ENCODE assay signal across 8 cellular contexts in genomic region chr5:132227485-132228240, GRCh38. TPM values are rescaled to one million over a fixed set of nuclear protein-coding genes. Genes with fewer than 3 reads are reported as not detected.
DNase-seq lines count a peak whose midpoint lies in the region; ATAC-seq and TF ChIP-seq lines count a peak whose summit lies in the region.

P4HA2 (minus strand) TSS chr5:132227853; CDS start chr5:132218626, 9,227 bp downstream.

- TF ChIP-seq POLR2A in GM15510 (IDR thresholded peaks at IDR 0.05; ENCODE audit: borderline replicate concordance, extremely low read depth, insufficient read length), result peak; percentile 38

- H3K4me1 ChIP-seq in A673 (ENCODE audit: insufficient read depth, low read length, poor library complexity, severe bottlenecking), result peaks cover 18% of the 10 kb centered on the region

- H3K9me3 Mint-ChIP-seq in activated CD4-positive, alpha-beta memory T cell treated with anti-CD3 and anti-CD28 coated beads, Interleukin-2, amount 10 ng/mL, durations not matched to agents 7 days and 5 days, result no peaks in the 10 kb centered on the region
- H3K9me3 Mint-ChIP-seq in endothelial cell (ENCODE audit: unreplicated experiment), result no peaks in the 10 kb centered on the region
- no peaks in the 10 kb centered on the region for H3K9me3 Mint-ChIP-seq in memory B cell

- H3K4me3 Mint-ChIP-seq in activated CD4-positive, alpha-beta memory T cell treated with anti-CD3 and anti-CD28 coated beads, Interleukin-2, amount 10 ng/mL, durations not matched to agents 7 days and 5 days, result peak within 1 kb of the TSS; percentile 37
- H3K4me3 Mint-ChIP-seq in endothelial cell (ENCODE audit: unreplicated experiment), result peak within 1 kb of the TSS; percentile 80
- peak within 1 kb of the TSS; percentile 72 for H3K4me3 Mint-ChIP-seq in memory B cell

- no peaks in the 10 kb centered on the region for H3K36me3 ChIP-seq in A673 (ENCODE audit: insufficient read depth, low read length, poor library complexity, severe bottlenecking)

- no TSS peak for BruUV-seq in A673 (replicated peaks; lab: Mats Ljungman, UMichigan)

- peak; percentile 84 for ATAC-seq in HG02870 (IDR thresholded peaks at IDR 0.05; ENCODE audit: unreplicated experiment)
- peak; percentile 74 for ATAC-seq in memory B cell (ENCODE audit: low read depth)

- peaks cover 24% of the 10 kb centered on the region for H3K4me1 Mint-ChIP-seq in activated CD4-positive, alpha-beta memory T cell treated with anti-CD3 and anti-CD28 coated beads, Interleukin-2, amount 10 ng/mL, durations not matched to agents 7 days and 5 days
- H3K4me1 Mint-ChIP-seq in endothelial cell (ENCODE audit: unreplicated experiment), result peaks cover 26% of the 10 kb centered on the region
- peaks cover 29% of the 10 kb centered on the region for H3K4me1 Mint-ChIP-seq in memory B cell

- peak within 1 kb of the TSS; percentile 63 for H3K4me3 ChIP-seq in A673 (ENCODE audit: low read depth, low read length, poor library complexity, severe bottlenecking)

- no peaks in the 10 kb centered on the region for H3K27me3 ChIP-seq in A673 (replicated peaks; ENCODE audit: insufficient read depth, low read depth, low read length, poor library complexity)

- POLR2A ChIA-PET in A673 (lab: Charles Lee; ENCODE audit: low non-redundant PET), result no interaction called here
- POLR2A ChIA-PET in activated CD4-positive, alpha-beta memory T cell treated with anti-CD3 and anti-CD28 coated beads, Interleukin-2, amount 10 ng/mL, durations not matched to agents 7 days and 5 days (lab: Charles Lee), result no interaction called here

- intact Hi-C loops in A673 (cut with micrococcal nuclease; ENCODE audit: unreplicated experiment), result no loop called here

- peaks cover 31% of the 10 kb centered on the region for H3K27me3 Mint-ChIP-seq in activated CD4-positive, alpha-beta memory T cell treated with anti-CD3 and anti-CD28 coated beads, Interleukin-2, amount 10 ng/mL, durations not matched to agents 7 days and 5 days
- H3K27me3 Mint-ChIP-seq in endothelial cell (ENCODE audit: unreplicated experiment), result peaks cover 13% of the 10 kb centered on the region
- H3K27me3 Mint-ChIP-seq in memory B cell, result peaks cover 19% of the 10 kb centered on the region

- H3K9me3 ChIP-seq in A673 (ENCODE audit: low read depth, low read length, poor library complexity, severe bottlenecking), result no peaks in the 10 kb centered on the region

- H3K36me3 Mint-ChIP-seq in activated CD4-positive, alpha-beta memory T cell treated with anti-CD3 and anti-CD28 coated beads, Interleukin-2, amount 10 ng/mL, durations not matched to agents 7 days and 5 days (ENCODE audit: low read depth), result no peaks in the 10 kb centered on the region
- H3K36me3 Mint-ChIP-seq in endothelial cell (ENCODE audit: low read depth, unreplicated experiment) (peaks cover 9% of the 10 kb centered on the region), memory B cell (peaks cover 1% of the 10 kb centered on the region)

- TF ChIP-seq CTCF in A673 (conservative IDR thresholded peaks at IDR 0.05; ENCODE audit: low read depth, low read length) (0 out of 2 replicates have a peak, but pooled peaks have one; percentile 20), endothelial cell (IDR thresholded peaks at IDR 0.05; ENCODE audit: unreplicated experiment) (no peak)

- H3K27ac Mint-ChIP-seq in activated CD4-positive, alpha-beta memory T cell treated with anti-CD3 and anti-CD28 coated beads, Interleukin-2, amount 10 ng/mL, durations not matched to agents 7 days and 5 days, result no peak within 1 kb of the TSS
- H3K27ac Mint-ChIP-seq in endothelial cell (ENCODE audit: unreplicated experiment), result peak within 1 kb of the TSS; percentile 43
- H3K27ac Mint-ChIP-seq in memory B cell, result no peak within 1 kb of the TSS

- peak; percentile 56 for DNase-seq in A673 (ENCODE audit: low spot score)
- peak; percentile 15 for DNase-seq in NCI-H2171 (lab: John Stamatoyannopoulos, UW)
- DNase-seq in activated CD4-positive, alpha-beta memory T cell treated with anti-CD3 and anti-CD28 coated beads, Interleukin-2, amount 10 ng/mL, durations not matched to agents 7 days and 5 days, result peak; percentile 58
- peak; percentile 67 for DNase-seq in endothelial cell (ENCODE audit: low spot score)
- DNase-seq in memory B cell (ENCODE audit: low spot score in 2 of 2), result peak; percentile 22 to 37
- DNase-seq in stimulated activated CD8-positive, alpha-beta memory T cell treated with anti-CD3 and anti-CD28 coated beads, Interleukin-2, amount 100 ng/mL, for 48 hours (ENCODE audit: low read depth in 2 of 2), result peak; percentile 46 to 49

- CTCF ChIA-PET in A673 (lab: Charles Lee), result interaction anchor here (0.8 kb wide), 1 partner anchor 10 kb away, joined by 5 read pairs; no protein-coding TSS in a partner anchor
- CTCF ChIA-PET in activated CD4-positive, alpha-beta memory T cell treated with anti-CD3 and anti-CD28 coated beads, Interleukin-2, amount 10 ng/mL, durations not matched to agents 7 days and 5 days (lab: Charles Lee), result interaction anchor here (0.7 to 1.5 kb wide), 4 partner anchors 8 to 48 kb away, joined by 3 to 9 read pairs (median 4); no protein-coding TSS in a partner anchor

- peak within 1 kb of the TSS; percentile 23 for H3K27ac ChIP-seq in A673 (ENCODE audit: low read depth, low read length, poor library complexity, severe bottlenecking)

RNA-seq across cellular contexts. Expression of gene P4HA2, which starts in this region (rescaled TPM):
- total RNA-seq in A673 (2021) (2.8 and 3.3 TPM in 2 replicates), endothelial cell (ENCODE audit: unreplicated experiment) (9.9 TPM)
- 10 to 100 TPM in 1 of 2 experiments, 1 to 10 TPM in 1; 9.7 to 10.5 TPM for total RNA-seq in activated CD4-positive, alpha-beta memory T cell treated with anti-CD3 and anti-CD28 coated beads, Interleukin-2, amount 10 ng/mL, durations not matched to agents 7 days and 5 days

Comparison
In these comparisons a context has a peak if more than half of its experiments do, and no peak if none do; other contexts are left out.
1. Peak in every context shown above with its lines: DNase-seq, ATAC-seq, H3K4me3 ChIP-seq and H3K27ac ChIP-seq.
2. DNase-seq: peak in every context shown above with its lines; median percentile 67 in endothelial cell; 58 in activated CD4-positive, alpha-beta memory T cell treated with anti-CD3 and anti-CD28 coated beads, Interleukin-2, amount 10 ng/mL, durations not matched to agents 7 days and 5 days; 56 in A673; 48 in stimulated activated CD8-positive, alpha-beta memory T cell treated with anti-CD3 and anti-CD28 coated beads, Interleukin-2, amount 100 ng/mL, for 48 hours; 30 in memory B cell; 15 in NCI-H2171.